Comparison of ENCODE assay signal across 8 cellular contexts in genomic region chr16:89422905-89423630, GRCh38.
DNase-seq lines count a peak whose midpoint lies in the region; ATAC-seq, FAIRE-seq and TF ChIP-seq lines count a peak whose summit lies in the region.

No MANE protein-coding gene starts in this region.

- no peak for FAIRE-seq in kidney (lab: Jason Lieb, UNC)

- peak overlapping the region; percentile 39 for H3K4me3 Mint-ChIP-seq in CD4-positive, alpha-beta T cell
- peak overlapping the region; percentile 43 to 86 for H3K4me3 Mint-ChIP-seq in activated T-cell treated with anti-CD3 and anti-CD28 coated beads, Interleukin-2, amount 50 U/mL, for 72 hours
- peak overlapping the region; percentile 71 to 74 for H3K4me3 Mint-ChIP-seq in stimulated activated naive B cell treated with anti-CD40 and anti-IgM and Interleukin-4, amounts not matched to agents 10 μg/mL and 1 μg/mL and 100 μg/mL, for 72 hours
- no peak overlapping the region for H3K4me3 Mint-ChIP-seq in Calu3 (ENCODE audit: low read depth, unreplicated experiment)

- no peak overlapping the region for H3K27ac ChIP-seq in CD4-positive, alpha-beta T cell (ENCODE audit: low read depth, low read length)
- H3K27ac ChIP-seq in kidney (ENCODE audit: low read depth in 2 of 2, low read length in 2 of 2), result no peak overlapping the region

- H3K4me1 Mint-ChIP-seq in CD4-positive, alpha-beta T cell (ENCODE audit: low read depth), result peaks cover 80% of the 10 kb centered on the region
- H3K4me1 Mint-ChIP-seq in activated T-cell treated with anti-CD3 and anti-CD28 coated beads, Interleukin-2, amount 50 U/mL, for 72 hours (ENCODE audit: low read depth), result peaks cover 74% of the 10 kb centered on the region
- peaks cover 62 to 80% of the 10 kb centered on the region in 2 donors for H3K4me1 Mint-ChIP-seq in stimulated activated naive B cell treated with anti-CD40 and anti-IgM and Interleukin-4, amounts not matched to agents 10 μg/mL and 1 μg/mL and 100 μg/mL, for 72 hours
- peaks cover 42% of the 10 kb centered on the region for H3K4me1 Mint-ChIP-seq in Calu3 (ENCODE audit: low read depth, unreplicated experiment)

- H3K36me3 Mint-ChIP-seq in CD4-positive, alpha-beta T cell (ENCODE audit: low read depth), result peaks cover 68% of the 10 kb centered on the region
- peaks cover 7 to 14% of the 10 kb centered on the region in 2 donors for H3K36me3 Mint-ChIP-seq in activated T-cell treated with anti-CD3 and anti-CD28 coated beads, Interleukin-2, amount 50 U/mL, for 72 hours (ENCODE audit: insufficient read depth in 2 of 2)
- peaks cover 21 to 53% of the 10 kb centered on the region in 2 donors for H3K36me3 Mint-ChIP-seq in stimulated activated naive B cell treated with anti-CD40 and anti-IgM and Interleukin-4, amounts not matched to agents 10 μg/mL and 1 μg/mL and 100 μg/mL, for 72 hours
- H3K36me3 Mint-ChIP-seq in Calu3 (ENCODE audit: insufficient read depth, unreplicated experiment), result peaks cover 58% of the 10 kb centered on the region

- ATAC-seq in CD4-positive, alpha-beta T cell (ENCODE audit: poor library complexity), result peak; percentile 56
- peak; percentile 74 for ATAC-seq in GM21381 (IDR thresholded peaks at IDR 0.05; ENCODE audit: unreplicated experiment)
- ATAC-seq in activated T-cell treated with anti-CD3 and anti-CD28 coated beads, Interleukin-2, amount 50 U/mL, for 72 hours (replicated peaks in 1 of 2), result peak; percentile 94 to 95
- ATAC-seq in stimulated activated naive B cell treated with anti-CD40 and anti-IgM and Interleukin-4, amounts not matched to agents 10 μg/mL and 1 μg/mL and 100 μg/mL, for 72 hours (replicated peaks), result peak; percentile 90 to 91

- H3K4me3 ChIP-seq in Jurkat, Clone E6-1 (ENCODE audit: low read length), result no peak overlapping the region
- no peak overlapping the region for H3K4me3 ChIP-seq in kidney (ENCODE audit: low read length in 2 of 2)

- H3K9ac ChIP-seq in kidney (ENCODE audit: low read length in 2 of 2), result no peak overlapping the region

- no peaks in the 10 kb centered on the region for H3K9me3 ChIP-seq in CD4-positive, alpha-beta T cell (ENCODE audit: control insufficient read depth, low read length)
- no peaks in the 10 kb centered on the region for H3K9me3 ChIP-seq in kidney (ENCODE audit: control insufficient read depth in 1 of 2, low read length in 2 of 2)

- no peaks in the 10 kb centered on the region for H3K27me3 Mint-ChIP-seq in CD4-positive, alpha-beta T cell
- H3K27me3 Mint-ChIP-seq in activated T-cell treated with anti-CD3 and anti-CD28 coated beads, Interleukin-2, amount 50 U/mL, for 72 hours (ENCODE audit: low read depth), result no peaks in the 10 kb centered on the region
- H3K27me3 Mint-ChIP-seq in stimulated activated naive B cell treated with anti-CD40 and anti-IgM and Interleukin-4, amounts not matched to agents 10 μg/mL and 1 μg/mL and 100 μg/mL, for 72 hours, result no peaks in the 10 kb centered on the region
- no peaks in the 10 kb centered on the region for H3K27me3 Mint-ChIP-seq in Calu3 (ENCODE audit: unreplicated experiment)

- intact Hi-C loops in CD4-positive, alpha-beta T cell (cut with DNase I, micrococcal nuclease), result no loop called here
- intact Hi-C loops in kidney (cut with DNase I) (no loop called here), Calu3 (cut with micrococcal nuclease; ENCODE audit: unreplicated experiment) (no loop called here)

- no peaks in the 10 kb centered on the region for H3K9me3 Mint-ChIP-seq in CD4-positive, alpha-beta T cell
- no peaks in the 10 kb centered on the region for H3K9me3 Mint-ChIP-seq in activated T-cell treated with anti-CD3 and anti-CD28 coated beads, Interleukin-2, amount 50 U/mL, for 72 hours
- no peaks in the 10 kb centered on the region for H3K9me3 Mint-ChIP-seq in stimulated activated naive B cell treated with anti-CD40 and anti-IgM and Interleukin-4, amounts not matched to agents 10 μg/mL and 1 μg/mL and 100 μg/mL, for 72 hours
- no peaks in the 10 kb centered on the region for H3K9me3 Mint-ChIP-seq in Calu3 (ENCODE audit: low read depth, unreplicated experiment)

- H3K4me1 ChIP-seq in kidney (ENCODE audit: control insufficient read depth in 1 of 2, insufficient read depth in 1 of 2, low read depth in 1 of 2, low read length in 2 of 2), result peaks cover 7 to 16% of the 10 kb centered on the region in 2 donors

- H3K27me3 ChIP-seq in CD4-positive, alpha-beta T cell (ENCODE audit: control insufficient read depth, insufficient read depth, low read length), result no peaks in the 10 kb centered on the region

- no TSS peak for BruUV-seq in Calu3 (replicated peaks; lab: Mats Ljungman, UMichigan)

- TF ChIP-seq CTCF in CD4-positive, alpha-beta T cell (IDR thresholded peaks at IDR 0.05), result no peak
- TF ChIP-seq CTCF in kidney (IDR thresholded peaks at IDR 0.05; ENCODE audit: borderline replicate concordance, extremely low read depth, insufficient read depth) (no peak), Calu3 (IDR thresholded peaks at IDR 0.05; ENCODE audit: unreplicated experiment) (no peak)

- peak overlapping the region; percentile 45 for H3K27ac Mint-ChIP-seq in CD4-positive, alpha-beta T cell
- peak overlapping the region; percentile 95 for H3K27ac Mint-ChIP-seq in activated T-cell treated with anti-CD3 and anti-CD28 coated beads, Interleukin-2, amount 50 U/mL, for 72 hours
- H3K27ac Mint-ChIP-seq in stimulated activated naive B cell treated with anti-CD40 and anti-IgM and Interleukin-4, amounts not matched to agents 10 μg/mL and 1 μg/mL and 100 μg/mL, for 72 hours, result peak overlapping the region; percentile 91
- H3K27ac Mint-ChIP-seq in Calu3 (ENCODE audit: unreplicated experiment), result no peak overlapping the region

- CTCF ChIA-PET in CD4-positive, alpha-beta T cell (lab: Charles Lee), result interaction anchor here (1.4 kb wide), 3 partner anchors 14 to 61 kb away, joined by 3 to 5 read pairs (median 3); no protein-coding TSS in a partner anchor
- CTCF ChIA-PET in Calu3 (lab: Charles Lee), result no interaction called here

- POLR2A ChIA-PET in CD4-positive, alpha-beta T cell (lab: Charles Lee), result interaction anchor here (0.5 to 1.5 kb wide), 2 partner anchors 10 to 12 kb away, joined by 3 to 4 read pairs; no protein-coding TSS in a partner anchor

- H3K36me3 ChIP-seq in kidney (ENCODE audit: control insufficient read depth in 1 of 2, insufficient read depth in 2 of 2, low read length in 2 of 2), result no peaks in the 10 kb centered on the region

- peak in 2 of 10 experiments; percentile 24 to 47 for DNase-seq in CD4-positive, alpha-beta T cell
- DNase-seq in Jurkat, Clone E6-1 (ENCODE audit: low read depth, low spot score), result peak; percentile 49
- DNase-seq in activated T-cell treated with anti-CD3 and anti-CD28 coated beads, Interleukin-2, amount 50 U/mL, for 72 hours, result peak; percentile 80 to 86
- peak; percentile 45 for DNase-seq in kidney
- peak; percentile 59 for DNase-seq in stimulated activated naive B cell treated with anti-CD40 and anti-IgM and Interleukin-4, amounts not matched to agents 10 μg/mL and 1 μg/mL and 100 μg/mL, for 72 hours
- DNase-seq in Calu3, result no peak
- no peak for DNase-seq in DMS 273 (lab: John Stamatoyannopoulos, UW; ENCODE audit: unreplicated experiment)

Comparison
In these comparisons a context has a peak if more than half of its experiments do, and no peak if none do; other contexts are left out.
1. DNase-seq: peak in Jurkat, Clone E6-1 (single experiment), activated T-cell treated with anti-CD3 and anti-CD28 coated beads, Interleukin-2, amount 50 U/mL, for 72 hours (2 of 2), kidney (single experiment) and stimulated activated naive B cell treated with anti-CD40 and anti-IgM and Interleukin-4, amounts not matched to agents 10 μg/mL and 1 μg/mL and 100 μg/mL, for 72 hours (single experiment); none in Calu3 (single experiment) and DMS 273 (single experiment).
2. Peak in every context shown above with its lines, with median percentiles within 50 percentile points of each other: ATAC-seq.